In the genomic region with DNA sequence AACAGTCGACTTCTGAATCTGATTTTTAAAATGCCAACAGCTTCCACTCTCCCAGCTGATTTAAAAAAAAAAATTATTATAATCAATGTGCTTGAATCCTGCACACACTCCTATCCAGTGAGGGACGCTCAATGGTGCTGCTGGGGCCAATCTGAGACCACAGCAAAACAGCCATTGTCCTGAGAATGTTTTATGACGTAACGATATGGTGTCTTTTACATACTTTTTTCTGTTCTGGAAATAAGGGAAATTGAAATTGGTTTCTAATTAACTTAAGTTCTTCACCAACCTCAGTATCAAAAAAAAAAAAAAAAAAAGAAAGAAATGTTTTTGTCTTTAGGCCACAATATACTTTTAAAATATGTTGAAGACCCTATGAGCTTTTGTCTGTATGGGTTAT, we compare ENCODE assay signal across 10 cellular contexts.
"Had no signal": no experiment of that assay in that cellular context is flagged by ENCODE, and none has a peak within 500 bp of the region (broad histone marks: within the 10 kb centered on the region; RNA-seq: fewer than 3 reads in every experiment).

No MANE protein-coding gene starts in this region.

- H2AFZ ChIP-seq: GM23248, GM23338 had no signal

- H3K4me3 Mint-ChIP-seq: GM23338, H9, HFFc6 had no signal

- FAIRE-seq: H1 had no signal

- H3K4me3 ChIP-seq: GM23248, GM23338, HAP-1 had no signal

- H3K4me1 ChIP-seq: HAP-1 had no signal

- H3K27ac ChIP-seq: GM23248 had no signal

- H3K36me3 ChIP-seq: HAP-1 had no signal

- H3K9ac ChIP-seq: GM23248 had no signal

- H3K9me3 ChIP-seq: HAP-1 had no signal

- H3K4me1 Mint-ChIP-seq: GM23338, H9 had no signal

- H3K27ac Mint-ChIP-seq: GM23338, H9, HFFc6 had no signal

- H3K4me2 ChIP-seq: GM23338 had no signal

- ATAC-seq: GM23338, HCT116 had no signal

- DNase-seq: GM23248, GOT3, H7, H9, HCEC 1CT, HFFc6 had no signal
